8 cellular contexts compared by ENCODE assay signal in the genomic region with DNA sequence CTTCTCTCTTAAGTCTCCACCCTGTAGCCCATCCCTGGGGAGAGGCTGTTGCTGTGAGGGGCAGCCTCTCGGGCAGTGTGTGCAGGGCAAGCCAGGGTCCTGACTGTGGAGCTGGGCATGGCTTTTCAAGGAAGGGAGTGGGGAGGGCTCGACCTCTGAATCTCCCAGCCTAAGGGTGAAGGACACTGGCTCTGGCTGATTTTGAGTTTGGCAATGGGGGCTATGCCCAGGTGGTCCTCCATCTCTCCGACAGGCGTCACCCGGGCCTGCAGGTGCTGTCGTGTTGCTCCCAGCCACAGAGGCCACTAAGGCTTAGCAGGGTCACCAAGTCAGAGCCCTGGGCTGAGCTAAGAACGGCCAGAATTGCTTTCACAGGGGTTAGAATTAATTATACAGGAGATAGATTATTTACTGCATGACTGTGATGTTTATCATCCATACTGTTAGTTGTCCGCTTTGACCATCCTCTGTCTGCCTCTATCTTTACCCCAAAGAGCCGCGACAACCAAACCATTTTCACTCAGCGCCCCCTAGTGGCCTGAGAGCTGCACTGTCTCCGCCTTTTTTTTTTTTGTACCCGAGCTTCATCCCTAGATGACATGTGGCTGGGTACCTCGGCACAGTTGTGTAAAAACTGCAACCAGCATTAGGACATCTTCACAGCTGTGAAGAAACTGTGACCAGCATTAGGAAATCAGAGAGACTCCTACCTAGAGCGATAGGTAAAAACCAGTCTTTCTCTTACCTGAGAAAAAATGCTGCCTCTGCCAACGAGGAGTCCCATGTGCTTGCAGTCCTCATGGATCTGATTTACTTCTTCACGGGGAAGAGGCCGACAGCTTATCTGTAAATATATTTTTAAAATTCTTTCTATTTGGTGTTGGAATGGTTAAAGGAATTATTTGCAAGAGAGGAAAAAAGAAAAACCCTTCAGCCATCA. TPM values are rescaled to one million over a fixed set of nuclear protein-coding genes. Genes with fewer than 3 reads are reported as not detected.
A peak's percentile ranks its signal among the peaks of the same experiment; 100 is the strongest.
DNase-seq lines count a peak whose midpoint lies in the region; ATAC-seq and TF ChIP-seq lines count a peak whose summit lies in the region.

No MANE protein-coding gene starts in this region.

- peak; percentile 79 for ATAC-seq in GM18909 (IDR thresholded peaks at IDR 0.05; ENCODE audit: poor library complexity, unreplicated experiment)
- ATAC-seq in HG03280 (IDR thresholded peaks at IDR 0.05; ENCODE audit: unreplicated experiment), result peak; percentile 66

- DNase-seq in Ammon's horn (ENCODE audit: low spot score) (peak; percentile 59), NCI-H460 (ENCODE audit: extremely low read depth, low read depth) (peak; percentile 74), coronary artery (ENCODE audit: low spot score) (no peak), lung microvascular endothelial cell (ENCODE audit: low read depth in 2 of 2) (peak; percentile 54 to 67)
- DNase-seq in activated CD4-positive, alpha-beta T cell treated with anti-CD3 and anti-CD28 coated beads, Interleukin-2, amount 10 ng/mL, durations not matched to agents 24 days and 14 days, result peak; percentile 89
- DNase-seq in stimulated activated CD8-positive, alpha-beta memory T cell treated with anti-CD3 and anti-CD28 coated beads, Interleukin-2, amount 100 ng/mL, for 48 hours (ENCODE audit: low read depth in 2 of 2), result peak; percentile 40 to 51

- no peaks in the 10 kb centered on the region for H3K36me3 Mint-ChIP-seq in activated CD4-positive, alpha-beta T cell treated with anti-CD3 and anti-CD28 coated beads, Interleukin-2, amount 10 ng/mL, durations not matched to agents 24 days and 14 days (ENCODE audit: low read depth)

- intact Hi-C loops in activated CD4-positive, alpha-beta T cell treated with anti-CD3 and anti-CD28 coated beads, Interleukin-2, amount 10 ng/mL, durations not matched to agents 24 days and 14 days (cut with micrococcal nuclease), result loop anchor here (1.0 to 5.0 kb wide), 3 partner anchors 44 to 924 kb away; no protein-coding TSS in a partner anchor

- no peaks in the 10 kb centered on the region for H3K9me3 Mint-ChIP-seq in activated CD4-positive, alpha-beta T cell treated with anti-CD3 and anti-CD28 coated beads, Interleukin-2, amount 10 ng/mL, durations not matched to agents 24 days and 14 days

- H3K4me1 Mint-ChIP-seq in activated CD4-positive, alpha-beta T cell treated with anti-CD3 and anti-CD28 coated beads, Interleukin-2, amount 10 ng/mL, durations not matched to agents 24 days and 14 days, result no peaks in the 10 kb centered on the region

- no peak overlapping the region for H3K27ac Mint-ChIP-seq in activated CD4-positive, alpha-beta T cell treated with anti-CD3 and anti-CD28 coated beads, Interleukin-2, amount 10 ng/mL, durations not matched to agents 24 days and 14 days

- peaks cover 20% of the 10 kb centered on the region for H3K27me3 Mint-ChIP-seq in activated CD4-positive, alpha-beta T cell treated with anti-CD3 and anti-CD28 coated beads, Interleukin-2, amount 10 ng/mL, durations not matched to agents 24 days and 14 days

- H3K27ac ChIP-seq in coronary artery, result no peak overlapping the region

- no peak overlapping the region for H3K4me3 ChIP-seq in coronary artery

- peak; percentile 73 for TF ChIP-seq CTCF in coronary artery (IDR thresholded peaks at IDR 0.05)

- no peak overlapping the region for H3K4me3 Mint-ChIP-seq in activated CD4-positive, alpha-beta T cell treated with anti-CD3 and anti-CD28 coated beads, Interleukin-2, amount 10 ng/mL, durations not matched to agents 24 days and 14 days

RNA-seq across cellular contexts. Expression of a gene that starts 44.5 kb away (rescaled TPM):
- not detected in 2 replicates for total RNA-seq in NCI-H460 (2014; rRNA removed; shearing (Covaris generic))
- polyA plus RNA-seq in NCI-H460 (2014; cell fraction: nucleus; rRNA removed), result not detected in 2 replicates
- total RNA-seq in activated CD4-positive, alpha-beta T cell treated with anti-CD3 and anti-CD28 coated beads, Interleukin-2, amount 10 ng/mL, durations not matched to agents 24 days and 14 days, result not detected in 2 replicates
- not detected in 2 replicates for total RNA-seq in lung microvascular endothelial cell
